In the genomic region with DNA sequence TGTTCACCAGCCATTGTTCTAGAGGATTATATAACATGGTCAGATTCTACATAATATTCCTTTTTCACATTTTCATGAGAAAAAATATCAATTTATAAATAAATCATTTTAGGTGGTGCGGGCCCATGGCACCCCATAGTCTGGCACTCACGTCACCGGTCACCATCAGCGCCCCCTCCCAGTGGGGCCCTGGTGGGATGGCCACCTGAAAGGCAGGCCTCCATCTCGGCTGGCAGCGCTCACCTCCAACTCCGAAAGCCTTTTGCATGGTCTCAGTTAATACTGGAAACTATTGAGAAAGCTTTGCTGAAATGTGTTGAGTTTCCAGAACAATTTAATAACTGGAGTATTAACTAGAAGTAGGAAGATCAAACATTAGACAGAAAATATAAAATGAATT, we compare ENCODE assay signal across 8 cellular contexts.
"Had no signal": no experiment of that assay in that cellular context is flagged by ENCODE, and none has a peak within 500 bp of the region (broad histone marks: within the 10 kb centered on the region; RNA-seq: fewer than 3 reads in every experiment).

No MANE protein-coding gene starts in this region.

- H3K4me3 Mint-ChIP-seq: GM23338, H9, HFFc6 had no signal

- H3K4me3 ChIP-seq: GM23248, GM23338, HAP-1 had no signal

- H3K36me3 ChIP-seq: HAP-1 had no signal

- H3K9me3 Mint-ChIP-seq: H9 had no signal

- DNase-seq: GM23248, GOT3, H9, HCEC 1CT, HFFc6 had no signal

- ATAC-seq: GM23338, HCT116 had no signal

- H3K4me1 Mint-ChIP-seq: GM23338, H9 had no signal

- H3K27ac Mint-ChIP-seq: GM23338, H9, HFFc6 had no signal
